19 cellular contexts compared by ENCODE assay signal in genomic region chr10:69463886-69464285, GRCh38. TPM values are rescaled to one million over a fixed set of nuclear protein-coding genes. Genes with fewer than 3 reads are reported as not detected.
DNase-seq lines count a peak whose midpoint lies in the region; ATAC-seq and TF ChIP-seq lines count a peak whose summit lies in the region.
"Had no signal": no experiment of that assay in that cellular context is flagged by ENCODE, and none has a peak within 500 bp of the region (broad histone marks: within the 10 kb centered on the region; RNA-seq: fewer than 3 reads in every experiment).

No MANE protein-coding gene starts in this region.

- ATAC-seq in T-helper 17 cell (no peak), HG03469 (IDR thresholded peaks at IDR 0.05; ENCODE audit: unreplicated experiment) (no peak), HG03432 (IDR thresholded peaks at IDR 0.05; ENCODE audit: unreplicated experiment) (no peak)
- ATAC-seq: activated CD4-positive, alpha-beta T cell treated with anti-CD3 and anti-CD28 coated beads for 36 hours had no signal

- TF ChIP-seq CTCF in smooth muscle cell (IDR thresholded peaks at IDR 0.05; ENCODE audit: borderline replicate concordance, insufficient read depth, poor library complexity, severe bottlenecking), result no peak

- no peaks in the 10 kb centered on the region for H4K20me1 ChIP-seq in smooth muscle cell (ENCODE audit: low read depth)

- H3K27ac Mint-ChIP-seq in CD4-positive, alpha-beta memory T cell, result peak overlapping the region in 6 of 7 donors; percentile 24 to 88 (median 78)
- H3K27ac Mint-ChIP-seq in T-helper 17 cell (peak overlapping the region; percentile 92), immature natural killer cell (peak overlapping the region in 3 of 6 donors; percentile 81 to 89 (median 88))
- H3K27ac Mint-ChIP-seq: activated CD4-positive, alpha-beta T cell treated with anti-CD3 and anti-CD28 coated beads for 36 hours; activated naive CD8-positive, alpha-beta T cell treated with anti-CD3 and anti-CD28 coated beads for 36 hours; nephron had no signal

- H3K27me3 Mint-ChIP-seq in CD4-positive, alpha-beta memory T cell, result no peaks in the 10 kb centered on the region
- H3K27me3 Mint-ChIP-seq in T-helper 17 cell (no peaks in the 10 kb centered on the region), immature natural killer cell (ENCODE audit: low read depth in 3 of 3) (peaks cover 0 to 7% (median 0%) of the 10 kb centered on the region in 3 donors)
- H3K27me3 Mint-ChIP-seq: activated CD4-positive, alpha-beta T cell treated with anti-CD3 and anti-CD28 coated beads for 36 hours; activated naive CD8-positive, alpha-beta T cell treated with anti-CD3 and anti-CD28 coated beads for 36 hours; activated T-cell treated with anti-CD3 and anti-CD28 coated beads, Interleukin-2, amount 50 U/mL, for 24 hours had no signal

- H3K9me3 ChIP-seq in CD4-positive, alpha-beta memory T cell (ENCODE audit: control insufficient read depth in 1 of 2, low read length in 2 of 2), result no peaks in the 10 kb centered on the region
- H3K9me3 ChIP-seq in T-helper 17 cell (ENCODE audit: control insufficient read depth, low read length, poor library complexity, severe bottlenecking) (no peaks in the 10 kb centered on the region), smooth muscle cell (replicated peaks; ENCODE audit: low read depth) (no peaks in the 10 kb centered on the region)
- H3K9me3 ChIP-seq: thyroid gland had no signal

- intact Hi-C loops in CD4-positive, alpha-beta memory T cell (cut with micrococcal nuclease), result no loop called here

- peaks cover 100% of the 10 kb centered on the region for H3K79me2 ChIP-seq in smooth muscle cell (ENCODE audit: low read depth)

- no peak overlapping the region for H2AFZ ChIP-seq in smooth muscle cell (ENCODE audit: low read depth)

- no peak for DNase-seq in CD4-positive, alpha-beta memory T cell
- DNase-seq in T-helper 17 cell (no peak), immature natural killer cell (no peak), smooth muscle cell (lab: John Stamatoyannopoulos, UW; ENCODE audit: unreplicated experiment) (no peak), GDM1 (lab: John Stamatoyannopoulos, UW) (no peak)
- no peak for DNase-seq in activated T-cell treated with anti-CD3 and anti-CD28 coated beads, Interleukin-2, amount 50 U/mL, for 1 hour
- DNase-seq: activated CD4-positive, alpha-beta T cell treated with anti-CD3 and anti-CD28 coated beads for 36 hours; activated naive CD8-positive, alpha-beta T cell treated with anti-CD3 and anti-CD28 coated beads for 36 hours; activated T-cell treated with anti-CD3 and anti-CD28 coated beads, Interleukin-2, amount 50 U/mL, for 24 hours; DMS53; effector memory CD4-positive, alpha-beta T cell; H9; NCI-H345; T1000; thyroid gland had no signal

- H3K4me1 ChIP-seq in CD4-positive, alpha-beta memory T cell (ENCODE audit: insufficient read depth, low read length), result peaks cover 52% of the 10 kb centered on the region
- peaks cover 13% of the 10 kb centered on the region for H3K4me1 ChIP-seq in smooth muscle cell (ENCODE audit: low read depth)

- H3K4me3 Mint-ChIP-seq in CD4-positive, alpha-beta memory T cell, result peak overlapping the region in 6 of 8 donors; percentile 23 to 50 (median 32)
- peak overlapping the region; percentile 12 for H3K4me3 Mint-ChIP-seq in T-helper 17 cell
- H3K4me3 Mint-ChIP-seq in immature natural killer cell, result peak overlapping the region in 4 of 5 donors; percentile 17 to 65 (median 38)
- H3K4me3 Mint-ChIP-seq: activated CD4-positive, alpha-beta T cell treated with anti-CD3 and anti-CD28 coated beads for 36 hours; activated naive CD8-positive, alpha-beta T cell treated with anti-CD3 and anti-CD28 coated beads for 36 hours; activated T-cell treated with anti-CD3 and anti-CD28 coated beads, Interleukin-2, amount 50 U/mL, for 24 hours; H9; nephron had no signal

- peak overlapping the region; percentile 30 for H3K27ac ChIP-seq in CD4-positive, alpha-beta memory T cell (ENCODE audit: low read depth, low read length)
- peak overlapping the region; percentile 55 for H3K27ac ChIP-seq in smooth muscle cell (ENCODE audit: low read depth)

- WGBS in smooth muscle cell (ENCODE audit: low lambda C conversion rate), result 73% methylated on average over 6 of the region's 6 CpGs

- peaks cover 9 to 68% (median 35%) of the 10 kb centered on the region in 4 donors for H3K4me1 Mint-ChIP-seq in CD4-positive, alpha-beta memory T cell
- H3K4me1 Mint-ChIP-seq in T-helper 17 cell, result peaks cover 59% of the 10 kb centered on the region
- H3K4me1 Mint-ChIP-seq in immature natural killer cell, result peaks cover 23 to 31% of the 10 kb centered on the region in 2 donors

- peak overlapping the region; percentile 43 for H3K4me2 ChIP-seq in smooth muscle cell

- POLR2A ChIA-PET in CD4-positive, alpha-beta memory T cell (lab: Charles Lee; ENCODE audit: partially characterized antibody), result no interaction called here

- no peak overlapping the region for H3K4me3 ChIP-seq in CD4-positive, alpha-beta memory T cell (ENCODE audit: low read length in 2 of 2)
- H3K4me3 ChIP-seq in smooth muscle cell, result no peak overlapping the region
- H3K4me3 ChIP-seq: thyroid gland had no signal

- H3K9me3 Mint-ChIP-seq in CD4-positive, alpha-beta memory T cell, result no peaks in the 10 kb centered on the region
- H3K9me3 Mint-ChIP-seq in immature natural killer cell, result no peaks in the 10 kb centered on the region
- H3K9me3 Mint-ChIP-seq: activated naive CD8-positive, alpha-beta T cell treated with anti-CD3 and anti-CD28 coated beads for 36 hours; activated T-cell treated with anti-CD3 and anti-CD28 coated beads, Interleukin-2, amount 50 U/mL, for 24 hours; H9; nephron had no signal

- H3K36me3 Mint-ChIP-seq in CD4-positive, alpha-beta memory T cell, result no peaks in the 10 kb centered on the region
- H3K36me3 Mint-ChIP-seq in T-helper 17 cell (ENCODE audit: low read depth), result no peaks in the 10 kb centered on the region
- no peaks in the 10 kb centered on the region for H3K36me3 Mint-ChIP-seq in immature natural killer cell
- H3K36me3 Mint-ChIP-seq: activated naive CD8-positive, alpha-beta T cell treated with anti-CD3 and anti-CD28 coated beads for 36 hours had no signal

- CTCF ChIA-PET in CD4-positive, alpha-beta memory T cell (lab: Charles Lee; ENCODE audit: partially characterized antibody), result interaction anchor here (3.2 kb wide), 1 partner anchor 13 kb away, joined by 21 read pairs; the partner anchor contains the start of gene TSPAN15

- H3K36me3 ChIP-seq in CD4-positive, alpha-beta memory T cell (ENCODE audit: insufficient read depth, low read length), result no peaks in the 10 kb centered on the region
- no peaks in the 10 kb centered on the region for H3K36me3 ChIP-seq in smooth muscle cell (ENCODE audit: low read depth)
- H3K36me3 ChIP-seq: thyroid gland had no signal

- H3K9ac ChIP-seq in smooth muscle cell (ENCODE audit: low read depth), result no peak overlapping the region

- H3F3A ChIP-seq in smooth muscle cell (ENCODE audit: low read depth), result peaks cover 5% of the 10 kb centered on the region

- no peaks in the 10 kb centered on the region for H3K27me3 ChIP-seq in CD4-positive, alpha-beta memory T cell (ENCODE audit: insufficient read depth, low read length)
- H3K27me3 ChIP-seq in smooth muscle cell (ENCODE audit: low read depth), result no peaks in the 10 kb centered on the region
- H3K27me3 ChIP-seq: thyroid gland had no signal

RNA-seq across cellular contexts. Expression of gene TSPAN15, which starts 12.6 kb away (rescaled TPM):
- 1 to 10 TPM; 2.4 to 2.8 TPM for total RNA-seq in CD4-positive, alpha-beta memory T cell
- polyA plus RNA-seq in CD4-positive, alpha-beta memory T cell, result 10 to 100 TPM; 15.9 to 18.1 TPM
- total RNA-seq in T-helper 17 cell (10 to 100 TPM; 20.3 to 28.7 TPM), smooth muscle cell (113 and 145 TPM in 2 replicates)
- polyA plus RNA-seq in immature natural killer cell (1 to 10 TPM in 1 of 3 donors, under 1 TPM in 1, not detected in 1; 0.39 to 2.4 TPM), smooth muscle cell (144 and 249 TPM in 2 replicates)

RNA-seq across cellular contexts. Expression of gene TACR2, which starts 47.2 kb away (rescaled TPM):
- total RNA-seq in CD4-positive, alpha-beta memory T cell, result under 1 TPM in 1 of 2 experiments, not detected in 1; 0.19 TPM
- under 1 TPM in 1 of 2 donors, not detected in 1; 0.17 TPM for polyA plus RNA-seq in CD4-positive, alpha-beta memory T cell
- not detected for total RNA-seq in T-helper 17 cell
- polyA plus RNA-seq in immature natural killer cell, result under 1 TPM; 0.22 to 0.96 (median 0.26) TPM
- not detected in 2 replicates for total RNA-seq in smooth muscle cell
- 0.13 and 0.43 TPM in 2 replicates for polyA plus RNA-seq in smooth muscle cell
- total RNA-seq: activated CD4-positive, alpha-beta T cell treated with anti-CD3 and anti-CD28 coated beads for 36 hours; activated naive CD8-positive, alpha-beta T cell treated with anti-CD3 and anti-CD28 coated beads for 36 hours; H9; HT1080; thyroid gland had no signal

Comparison
In these comparisons a context has a peak if more than half of its experiments do, and no peak if none do; other contexts are left out.
1. RNA of gene TSPAN15, which starts 12.6 kb away (total RNA-seq): 113 to 145 TPM in smooth muscle cell and 20.3 to 28.7 TPM in T-helper 17 cell; 2.4 to 2.8 TPM in CD4-positive, alpha-beta memory T cell; every median in the first group is over 4 times any median in the second.
2. Peak in every context shown above with its lines, with median percentiles within 50 percentile points of each other: H3K4me3 Mint-ChIP-seq.